In the genomic region with DNA sequence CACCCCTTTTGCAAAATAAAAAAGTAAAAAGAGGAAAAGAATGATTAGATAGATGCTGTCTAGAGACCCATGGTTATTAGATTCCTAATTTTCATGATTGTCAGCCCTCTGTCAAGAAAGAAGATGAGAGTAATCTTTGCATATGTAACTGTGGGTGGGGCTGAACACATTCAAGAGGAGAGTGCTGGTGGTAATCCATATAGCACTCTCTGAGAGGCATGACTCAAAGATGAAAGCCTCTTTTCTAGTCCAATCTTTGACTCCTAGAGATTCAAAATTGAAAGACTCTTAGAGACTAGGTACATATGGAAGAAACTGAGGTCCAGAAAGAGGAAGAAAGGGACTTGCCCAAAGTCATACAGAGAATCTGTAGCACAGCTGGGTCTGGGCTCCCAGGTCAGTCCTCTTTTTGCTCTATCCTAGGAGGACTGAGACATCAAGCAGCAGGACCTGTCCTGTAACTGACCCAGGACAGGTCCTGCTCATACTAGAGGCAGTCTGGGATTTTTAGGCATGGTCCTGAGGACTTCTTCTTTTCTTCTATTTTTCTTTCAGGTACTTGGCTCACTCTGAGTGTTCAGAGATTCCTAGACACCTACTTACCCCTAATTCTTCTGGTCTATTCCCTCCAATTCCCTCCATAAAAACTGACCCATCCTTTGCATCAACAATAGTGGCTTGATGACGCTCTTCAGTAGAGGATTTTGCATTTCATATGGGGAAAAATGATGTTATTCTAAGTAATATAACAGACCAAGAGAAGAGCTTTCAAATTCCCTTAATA, we compare ENCODE assay signal across 9 cellular contexts. TPM values are rescaled to one million over a fixed set of nuclear protein-coding genes. Genes with fewer than 3 reads are reported as not detected.
DNase-seq lines count a peak whose midpoint lies in the region; ATAC-seq and TF ChIP-seq lines count a peak whose summit lies in the region.
"Had no signal": no experiment of that assay in that cellular context is flagged by ENCODE, and none has a peak within 500 bp of the region (broad histone marks: within the 10 kb centered on the region; RNA-seq: fewer than 3 reads in every experiment).

No MANE protein-coding gene starts in this region.

- H3K27ac ChIP-seq in CD8-positive, alpha-beta memory T cell (ENCODE audit: low read depth, low read length): peak overlapping the region; percentile 70

- H3K9me3 ChIP-seq in CD8-positive, alpha-beta memory T cell (ENCODE audit: low read length): no peaks in the 10 kb centered on the region

- CTCF ChIA-PET in CD8-positive, alpha-beta memory T cell (lab: Charles Lee): interaction anchor here (1.2 kb wide), 1 partner anchor 8 kb away, joined by 3 read pairs; no protein-coding TSS in a partner anchor

- H3K27ac Mint-ChIP-seq in CD8-positive, alpha-beta memory T cell: peak overlapping the region in 6 of 8 donors; percentile 21 to 65 (median 42)
- H3K27ac Mint-ChIP-seq: progenitor cell of endocrine pancreas had no signal

- POLR2A ChIA-PET in CD8-positive, alpha-beta memory T cell (lab: Charles Lee): no interaction called here

- no peaks in the 10 kb centered on the region for H3K36me3 ChIP-seq in CD8-positive, alpha-beta memory T cell (ENCODE audit: insufficient read depth, low read length)

- H3K36me3 Mint-ChIP-seq in CD8-positive, alpha-beta memory T cell: peaks cover 0 to 2% (median 0%) of the 10 kb centered on the region in 3 donors

- H3K4me1 Mint-ChIP-seq in CD8-positive, alpha-beta memory T cell: peaks cover 65 to 100% (median 92%) of the 10 kb centered on the region in 3 donors

- H3K4me3 Mint-ChIP-seq in CD8-positive, alpha-beta memory T cell: peak overlapping the region in 6 of 7 donors; percentile 33 to 80 (median 46)

- peaks cover 94% of the 10 kb centered on the region for H3K4me1 ChIP-seq in CD8-positive, alpha-beta memory T cell (ENCODE audit: insufficient read depth, low read length)

- H3K27me3 Mint-ChIP-seq in CD8-positive, alpha-beta memory T cell: peaks cover 0 to 2% of the 10 kb centered on the region in 2 donors
- H3K27me3 Mint-ChIP-seq: progenitor cell of endocrine pancreas had no signal

- ATAC-seq in GM19395 (IDR thresholded peaks at IDR 0.05; ENCODE audit: unreplicated experiment) (peak; percentile 32), HG03565 (IDR thresholded peaks at IDR 0.05; ENCODE audit: unreplicated experiment) (peak; percentile 20), esophagus mucosa (peak; percentile 20), HG02763 (IDR thresholded peaks at IDR 0.05; ENCODE audit: unreplicated experiment) (no peak)

- TF ChIP-seq CTCF in foreskin fibroblast (IDR thresholded peaks at IDR 0.05; ENCODE audit: low read depth, low read length): no peak

- no peak for DNase-seq in CD8-positive, alpha-beta memory T cell
- DNase-seq in foreskin melanocyte (no peak), NCI-H1048 (lab: John Stamatoyannopoulos, UW) (no peak), foreskin fibroblast (no peak)

- no peaks in the 10 kb centered on the region for H3K9me3 Mint-ChIP-seq in CD8-positive, alpha-beta memory T cell

- H3K27me3 ChIP-seq in CD8-positive, alpha-beta memory T cell (ENCODE audit: insufficient read depth, low read length, poor library complexity, severe bottlenecking): no peaks in the 10 kb centered on the region

- H3K4me3 ChIP-seq in CD8-positive, alpha-beta memory T cell (ENCODE audit: low read length): peak overlapping the region; percentile 61
- H3K4me3 ChIP-seq in foreskin fibroblast (ENCODE audit: low read depth in 1 of 2, low read length in 2 of 2): no peak overlapping the region

RNA-seq across cellular contexts. Expression of gene VSIG4, which starts 23.8 kb away (rescaled TPM):
- total RNA-seq in CD8-positive, alpha-beta memory T cell: under 1 TPM; 0.64 to 0.68 TPM
- polyA plus RNA-seq in CD8-positive, alpha-beta memory T cell: 2.5 TPM
- total RNA-seq in esophagus mucosa: 2.9 TPM
- total RNA-seq: progenitor cell of endocrine pancreas had no signal
